ENCODE assay signal across 1 cellular context in the genomic region with DNA sequence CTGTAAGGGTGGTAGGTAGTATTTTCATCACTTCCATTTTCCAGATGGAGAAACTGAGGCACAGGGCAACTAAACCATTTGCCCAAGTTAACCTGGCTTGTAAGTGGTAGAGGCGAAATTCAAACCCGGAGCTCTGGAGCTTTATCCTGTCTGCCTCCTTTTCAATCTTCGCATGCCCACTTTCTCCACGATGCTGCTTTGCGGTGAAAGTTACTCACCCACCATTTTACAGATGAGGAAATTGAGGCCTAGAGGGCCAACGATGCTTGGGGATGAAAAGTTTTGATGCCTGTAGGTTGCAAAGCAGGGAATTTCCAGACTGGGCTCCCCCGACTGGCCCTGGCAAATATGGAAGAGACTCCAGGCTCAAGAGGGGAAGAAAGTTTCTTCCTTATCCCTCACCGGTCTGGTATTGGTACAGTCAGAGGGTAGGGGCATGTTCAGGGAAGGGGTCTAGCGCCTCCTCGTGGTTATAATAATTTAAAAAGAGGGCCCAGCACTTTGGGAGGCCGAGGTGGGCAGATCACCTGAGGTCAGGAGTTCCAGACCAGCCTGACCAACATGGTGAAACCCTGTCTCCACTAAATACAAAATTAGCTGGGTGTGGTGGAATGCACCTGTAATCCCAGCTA.
TF ChIP-seq lines count a peak whose summit lies in the region.

No MANE protein-coding gene starts in this region.

TF ChIP-seq in liver, 16 proteins besides CTCF, POLR2A, EP300 and RAD21 (continued from another document):
- TF ChIP-seq, protein P1, sequence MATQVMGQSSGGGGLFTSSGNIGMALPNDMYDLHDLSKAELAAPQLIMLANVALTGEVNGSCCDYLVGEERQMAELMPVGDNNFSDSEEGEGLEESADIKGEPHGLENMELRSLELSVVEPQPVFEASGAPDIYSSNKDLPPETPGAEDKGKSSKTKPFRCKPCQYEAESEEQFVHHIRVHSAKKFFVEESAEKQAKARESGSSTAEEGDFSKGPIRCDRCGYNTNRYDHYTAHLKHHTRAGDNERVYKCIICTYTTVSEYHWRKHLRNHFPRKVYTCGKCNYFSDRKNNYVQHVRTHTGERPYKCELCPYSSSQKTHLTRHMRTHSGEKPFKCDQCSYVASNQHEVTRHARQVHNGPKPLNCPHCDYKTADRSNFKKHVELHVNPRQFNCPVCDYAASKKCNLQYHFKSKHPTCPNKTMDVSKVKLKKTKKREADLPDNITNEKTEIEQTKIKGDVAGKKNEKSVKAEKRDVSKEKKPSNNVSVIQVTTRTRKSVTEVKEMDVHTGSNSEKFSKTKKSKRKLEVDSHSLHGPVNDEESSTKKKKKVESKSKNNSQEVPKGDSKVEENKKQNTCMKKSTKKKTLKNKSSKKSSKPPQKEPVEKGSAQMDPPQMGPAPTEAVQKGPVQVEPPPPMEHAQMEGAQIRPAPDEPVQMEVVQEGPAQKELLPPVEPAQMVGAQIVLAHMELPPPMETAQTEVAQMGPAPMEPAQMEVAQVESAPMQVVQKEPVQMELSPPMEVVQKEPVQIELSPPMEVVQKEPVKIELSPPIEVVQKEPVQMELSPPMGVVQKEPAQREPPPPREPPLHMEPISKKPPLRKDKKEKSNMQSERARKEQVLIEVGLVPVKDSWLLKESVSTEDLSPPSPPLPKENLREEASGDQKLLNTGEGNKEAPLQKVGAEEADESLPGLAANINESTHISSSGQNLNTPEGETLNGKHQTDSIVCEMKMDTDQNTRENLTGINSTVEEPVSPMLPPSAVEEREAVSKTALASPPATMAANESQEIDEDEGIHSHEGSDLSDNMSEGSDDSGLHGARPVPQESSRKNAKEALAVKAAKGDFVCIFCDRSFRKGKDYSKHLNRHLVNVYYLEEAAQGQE (IDR thresholded peaks at IDR 0.05), result no peak
- no peak for TF ChIP-seq GABPA (IDR thresholded peaks at IDR 0.05 in 1 of 2, conservative IDR thresholded peaks at IDR 0.05 in 1 of 2)
- no peak for TF ChIP-seq RXRA (IDR thresholded peaks at IDR 0.05)
- TF ChIP-seq HNF4G (IDR thresholded peaks at IDR 0.05), result no peak
- no peak for TF ChIP-seq YY1 (IDR thresholded peaks at IDR 0.05)
TF ChIP-seq in liver: peak in this region for 0.
